Comparison of ENCODE assay signal across 3 cellular contexts in genomic region chr4:115353370-115353769, GRCh38.
"Had no signal": no experiment of that assay in that cellular context is flagged by ENCODE, and none has a peak within 500 bp of the region (broad histone marks: within the 10 kb centered on the region; RNA-seq: fewer than 3 reads in every experiment).

No MANE protein-coding gene starts in this region.

- DNase-seq: GDM1, GF-D8 had no signal

- ATAC-seq: GM12878 had no signal

- H3K4me3 ChIP-seq: GM12878 had no signal
